1 cellular context compared by ENCODE assay signal in genomic region chr12:57477710-57478681, GRCh38.
TF ChIP-seq lines count a peak whose summit lies in the region.

No MANE protein-coding gene starts in this region.

TF ChIP-seq in H1, 55 proteins besides CTCF, POLR2A, EP300 and RAD21:
- no peak for TF ChIP-seq TAF1 (IDR thresholded peaks at IDR 0.05; ENCODE audit: low read depth, low read length)
- no peak for TF ChIP-seq GTF2F1 (IDR thresholded peaks at IDR 0.05; ENCODE audit: borderline replicate concordance, low read depth, low read length)
- no peak for TF ChIP-seq PHF8 (conservative IDR thresholded peaks at IDR 0.05; ENCODE audit: low read depth, low read length)
- no peak for TF ChIP-seq KDM5A (IDR thresholded peaks at IDR 0.05; ENCODE audit: low read length)
- no peak for TF ChIP-seq MAX (IDR thresholded peaks at IDR 0.05)
- no peak for TF ChIP-seq NANOG (IDR thresholded peaks at IDR 0.05; ENCODE audit: insufficient read depth, low read depth, low read length, poor library complexity, severe bottlenecking)
- no peak for TF ChIP-seq CHD7 (IDR thresholded peaks at IDR 0.05; ENCODE audit: insufficient replicate concordance, low read length)
- TF ChIP-seq RXRA (IDR thresholded peaks at IDR 0.05; ENCODE audit: insufficient read depth, low read depth, low read length) = no peak
- no peak for TF ChIP-seq POU5F1 (IDR thresholded peaks at IDR 0.05; ENCODE audit: low read depth, low read length)
- TF ChIP-seq BACH1 (IDR thresholded peaks at IDR 0.05; ENCODE audit: low read length) = no peak
- no peak for TF ChIP-seq SIRT6 (IDR thresholded peaks at IDR 0.05; ENCODE audit: low read length)
- no peak for TF ChIP-seq TBP (IDR thresholded peaks at IDR 0.05; ENCODE audit: low read depth, low read length)
- no peak for TF ChIP-seq SP2 (IDR thresholded peaks at IDR 0.05; ENCODE audit: low read length)
- no peak for TF ChIP-seq TAF7 (optimal IDR thresholded peaks at IDR 0.05; ENCODE audit: borderline replicate concordance, low read depth, low read length)
TF ChIP-seq in H1: peak in this region for 0.
